ENCODE assay signal across 20 cellular contexts in genomic region chr4:6445403-6446129, GRCh38.
A peak's percentile ranks its signal among the peaks of the same experiment; 100 is the strongest.
DNase-seq lines count a peak whose midpoint lies in the region; ATAC-seq and TF ChIP-seq lines count a peak whose summit lies in the region.
"Had no signal": no experiment of that assay in that cellular context is flagged by ENCODE, and none has a peak within 500 bp of the region (broad histone marks: within the 10 kb centered on the region; RNA-seq: fewer than 3 reads in every experiment).

No MANE protein-coding gene starts in this region.

- H3K9me3 Mint-ChIP-seq in nephron = no peaks in the 10 kb centered on the region
- H3K9me3 Mint-ChIP-seq: H9, IgD-negative memory B cell had no signal

- peak overlapping the region; percentile 60 to 92 (median 78) for H3K27ac Mint-ChIP-seq in nephron
- H3K27ac Mint-ChIP-seq: CD4-positive, alpha-beta memory T cell had no signal

- no peaks in the 10 kb centered on the region for H3K36me3 Mint-ChIP-seq in nephron (ENCODE audit: low read depth)
- H3K36me3 Mint-ChIP-seq: CD4-positive, alpha-beta memory T cell; IgD-negative memory B cell had no signal

- H3K4me3 Mint-ChIP-seq in nephron = no peak overlapping the region
- H3K4me3 Mint-ChIP-seq: CD4-positive, alpha-beta memory T cell; H9; IgD-negative memory B cell had no signal

- H3K36me3 ChIP-seq in effector memory CD4-positive, alpha-beta T cell (ENCODE audit: control insufficient read depth, insufficient read depth, low read length) = no peaks in the 10 kb centered on the region

- H3K27ac ChIP-seq in cingulate gyrus (ENCODE audit: low read depth, low read length) = peak overlapping the region; percentile 23
- no peak overlapping the region for H3K27ac ChIP-seq in effector memory CD4-positive, alpha-beta T cell (ENCODE audit: insufficient read depth, low read length, poor library complexity, severe bottlenecking)
- H3K27ac ChIP-seq: HL-60, PC-9, RWPE1 had no signal

- H3K4me1 ChIP-seq in effector memory CD4-positive, alpha-beta T cell (ENCODE audit: control insufficient read depth, insufficient read depth, low read length, poor library complexity, severe bottlenecking) = no peaks in the 10 kb centered on the region

- DNase-seq in activated effector memory CD4-positive, alpha-beta T cell treated with anti-CD3 and anti-CD28 coated beads, Interleukin-2, amount 50 U/mL, for 16 hours = peak; percentile 24
- no peak for DNase-seq in activated effector memory CD4-positive, alpha-beta T cell treated with Interleukin-2 at 50 U/mL for 16 hours
- no peak for DNase-seq in effector memory CD4-positive, alpha-beta T cell
- DNase-seq in NOMO-1 treated with DMSO at 0.1 percent for 48 hours (lab: John Stamatoyannopoulos, UW; ENCODE audit: unreplicated experiment) = no peak
- DNase-seq: CD4-positive, alpha-beta memory T cell; DMS153; GF-D8; H9; Karpas-422; NCI-H1436; NCI-H2029 treated with DMSO at 0.1 percent for 48 hours; NCI-H510A treated with DMSO at 0.1 percent for 48 hours; NCI-H774; PC-9 had no signal

- H3K9me3 ChIP-seq in effector memory CD4-positive, alpha-beta T cell (ENCODE audit: control insufficient read depth, low read length) = no peaks in the 10 kb centered on the region

- peaks cover 26% of the 10 kb centered on the region for H3K4me1 Mint-ChIP-seq in nephron
- H3K4me1 Mint-ChIP-seq: CD4-positive, alpha-beta memory T cell had no signal

- ATAC-seq in GM19023 (IDR thresholded peaks at IDR 0.05; ENCODE audit: unreplicated experiment) = no peak

- peaks cover 24% of the 10 kb centered on the region for H3K27me3 Mint-ChIP-seq in nephron (ENCODE audit: low read depth)

- no peak overlapping the region for H3K4me3 ChIP-seq in effector memory CD4-positive, alpha-beta T cell (ENCODE audit: insufficient read depth, low read depth, low read length, poor library complexity, severe bottlenecking)
- H3K4me3 ChIP-seq: PC-9 had no signal

- TF ChIP-seq CTCF in nephron (IDR thresholded peaks at IDR 0.05; ENCODE audit: unreplicated experiment in 3 of 3) = no peak

- H3K27me3 ChIP-seq in effector memory CD4-positive, alpha-beta T cell (replicated peaks; ENCODE audit: control insufficient read depth, insufficient read depth, low read length, poor library complexity, severe bottlenecking) = no peaks in the 10 kb centered on the region
